ENCODE assay signal across 12 cellular contexts in the genomic region with DNA sequence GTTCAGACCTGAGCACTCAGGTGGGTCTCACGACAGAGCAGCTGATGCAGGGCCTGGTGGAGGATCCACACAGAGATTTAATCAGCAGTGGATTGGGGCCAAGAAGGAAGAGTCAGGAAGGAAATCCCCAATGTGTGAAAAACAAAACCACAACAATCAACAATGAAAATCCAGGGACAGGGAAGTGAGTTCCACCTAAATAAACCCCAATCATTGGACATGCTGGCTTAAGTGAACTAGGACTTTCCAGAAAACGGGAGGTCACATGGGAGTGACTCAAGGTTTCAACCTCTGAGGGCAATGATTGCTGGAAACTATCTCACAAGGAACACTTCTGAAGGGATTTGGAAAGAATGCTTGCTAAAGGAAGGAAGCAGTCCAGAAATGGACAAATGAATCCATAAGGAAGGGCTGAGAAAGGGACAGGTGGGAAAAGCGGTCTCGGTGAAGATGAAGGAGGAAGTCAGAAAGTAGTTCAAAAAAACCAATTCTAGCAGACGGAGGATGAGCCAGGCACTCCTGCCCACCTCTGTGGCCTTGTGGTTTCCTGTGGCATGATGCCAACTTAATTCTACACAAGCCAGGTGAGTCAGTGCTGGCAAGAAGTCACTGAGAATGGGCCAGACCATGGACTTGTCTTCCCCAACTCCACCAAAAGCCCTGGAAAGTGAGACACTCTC. TPM values are rescaled to one million over a fixed set of nuclear protein-coding genes. Genes with fewer than 3 reads are reported as not detected.
DNase-seq lines count a peak whose midpoint lies in the region; ATAC-seq, FAIRE-seq and TF ChIP-seq lines count a peak whose summit lies in the region.
"Had no signal": no experiment of that assay in that cellular context is flagged by ENCODE, and none has a peak within 500 bp of the region (broad histone marks: within the 10 kb centered on the region; RNA-seq: fewer than 3 reads in every experiment).

No MANE protein-coding gene starts in this region.

- H3K36me3 ChIP-seq in CD8-positive, alpha-beta memory T cell (ENCODE audit: insufficient read depth, low read length): no peaks in the 10 kb centered on the region
- H3K36me3 ChIP-seq in MM.1S (replicated peaks; ENCODE audit: insufficient read depth, low read length) (no peaks in the 10 kb centered on the region), HepG2 (replicated peaks in 1 of 2; ENCODE audit: control insufficient read depth in 1 of 2, insufficient read depth in 2 of 2, low read length in 2 of 2) (no peaks in the 10 kb centered on the region)

- no peaks in the 10 kb centered on the region for H3K79me2 ChIP-seq in MM.1S (ENCODE audit: low read length)
- no peaks in the 10 kb centered on the region for H3K79me2 ChIP-seq in HepG2 (ENCODE audit: insufficient read depth, low read length)

- FAIRE-seq in HepG2 (lab: Jason Lieb, UNC): no peak
- FAIRE-seq: D721Med had no signal

- H3K9ac ChIP-seq in MM.1S (ENCODE audit: low read length) (no peak overlapping the region), HepG2 (ENCODE audit: insufficient read depth, low read depth, low read length) (no peak overlapping the region)

- TF ChIP-seq EP300 in HepG2 (IDR thresholded peaks at IDR 0.05; ENCODE audit: low read depth in 2 of 2, low read length in 2 of 2): no peak
- no peak for TF ChIP-seq EP300 in HepG2 (CRISPR knock-in tag; IDR thresholded peaks at IDR 0.05; ENCODE audit: borderline replicate concordance)

- peak overlapping the region in 1 of 7 donors; percentile 28 for H3K4me3 Mint-ChIP-seq in CD8-positive, alpha-beta memory T cell

- DNase-seq in CD8-positive, alpha-beta memory T cell: peak in 4 of 5 donors; percentile 5 to 50 (median 14)
- DNase-seq in MM.1S (peak; percentile 86), HepG2 (ENCODE audit: low spot score) (no peak), NOMO-1 (lab: John Stamatoyannopoulos, UW; ENCODE audit: unreplicated experiment in 2 of 2) (no peak), SHP77 (lab: John Stamatoyannopoulos, UW) (no peak)
- DNase-seq in activated effector memory CD4-positive, alpha-beta T cell treated with Interleukin-2 at 50 U/mL for 16 hours: peak; percentile 33
- DNase-seq: foreskin melanocyte, H7, NCI-H187 treated with DMSO at 0.1 percent for 48 hours had no signal

- intact Hi-C loops in HepG2 (cut with micrococcal nuclease; ENCODE audit: unreplicated experiment): no loop called here

- WGBS in HepG2 (ENCODE audit: low lambda C conversion rate): 40% methylated on average over 5 of the region's 5 CpGs

- H3K36me3 Mint-ChIP-seq in CD8-positive, alpha-beta memory T cell: no peaks in the 10 kb centered on the region

- POLR2A ChIA-PET in CD8-positive, alpha-beta memory T cell (lab: Charles Lee): no interaction called here
- POLR2A ChIA-PET in HepG2 (lab: Yijun Ruan, JAX): no interaction called here

- peaks cover 12% of the 10 kb centered on the region for H3K4me1 ChIP-seq in CD8-positive, alpha-beta memory T cell (ENCODE audit: insufficient read depth, low read length)
- H3K4me1 ChIP-seq in MM.1S (ENCODE audit: low read length) (peaks cover 16% of the 10 kb centered on the region), HepG2 (ENCODE audit: insufficient read depth, low read length) (no peaks in the 10 kb centered on the region)

- no peaks in the 10 kb centered on the region for H3F3A ChIP-seq in MM.1S (ENCODE audit: insufficient read depth, low read length)

- no peaks in the 10 kb centered on the region for H3K27me3 ChIP-seq in CD8-positive, alpha-beta memory T cell (ENCODE audit: insufficient read depth, low read length, poor library complexity, severe bottlenecking)
- H3K27me3 ChIP-seq in MM.1S (replicated peaks; ENCODE audit: insufficient read depth, low read length) (no peaks in the 10 kb centered on the region), HepG2 (ENCODE audit: control insufficient read depth in 1 of 2, insufficient read depth in 2 of 2, low read length in 2 of 2) (peaks cover 0 to 9% of the 10 kb centered on the region in 2 experiments; a peak in 1 of 5 replicates)

- no peak overlapping the region for H3K27ac ChIP-seq in CD8-positive, alpha-beta memory T cell (ENCODE audit: low read depth, low read length)
- H3K27ac ChIP-seq in MM.1S (ENCODE audit: low read length) (no peak overlapping the region), HepG2 (ENCODE audit: extremely low read length, insufficient read depth, low read length) (no peak overlapping the region)

- peaks cover 0 to 8% (median 0%) of the 10 kb centered on the region in 5 donors for H3K9me3 Mint-ChIP-seq in CD8-positive, alpha-beta memory T cell

- H3K4me2 ChIP-seq in MM.1S (ENCODE audit: low read depth, low read length): peak overlapping the region; percentile 73
- no peak overlapping the region for H3K4me2 ChIP-seq in HepG2 (ENCODE audit: low read depth, low read length)

- ATAC-seq in HepG2 (no peak), HG03439 (IDR thresholded peaks at IDR 0.05; ENCODE audit: unreplicated experiment) (no peak), GM21717 (IDR thresholded peaks at IDR 0.05; ENCODE audit: unreplicated experiment) (no peak)

- CTCF ChIA-PET in CD8-positive, alpha-beta memory T cell (lab: Charles Lee): interaction anchor here (1.3 kb wide), 1 partner anchor 11 kb away, joined by 4 read pairs; no protein-coding TSS in a partner anchor
- CTCF ChIA-PET in HepG2 (lab: Yijun Ruan, JAX; ENCODE audit: low intra/inter-chr PET ratio, low total read pairs): no interaction called here

- peaks cover 11 to 15% (median 13%) of the 10 kb centered on the region in 3 donors for H3K4me1 Mint-ChIP-seq in CD8-positive, alpha-beta memory T cell

- TF ChIP-seq CTCF in MM.1S (IDR thresholded peaks at IDR 0.05; ENCODE audit: low read length) (no peak), HepG2 (CRISPR knock-in tag; IDR thresholded peaks at IDR 0.05) (no peak)

- BruUV-seq in HepG2 (replicated peaks; lab: Mats Ljungman, UMichigan): no TSS peak

- peaks cover 17 to 18% of the 10 kb centered on the region in 2 donors for H3K27me3 Mint-ChIP-seq in CD8-positive, alpha-beta memory T cell

- in situ Hi-C loops in HepG2 (cut with HindIII; ENCODE audit: extremely low pct_ligation_motif_present, low pct_unique_long_range_greater_than_20kb): no loop called here

- H4K20me1 ChIP-seq in MM.1S (ENCODE audit: insufficient read depth, low read length) (no peaks in the 10 kb centered on the region), HepG2 (ENCODE audit: insufficient read depth, low read length) (no peaks in the 10 kb centered on the region)

- no peak overlapping the region for H3K27ac Mint-ChIP-seq in CD8-positive, alpha-beta memory T cell

- no peak overlapping the region for H2AFZ ChIP-seq in MM.1S (ENCODE audit: low read length)
- H2AFZ ChIP-seq in HepG2 (ENCODE audit: low read length): no peak overlapping the region

- no peaks in the 10 kb centered on the region for H3K9me3 ChIP-seq in CD8-positive, alpha-beta memory T cell (ENCODE audit: low read length)
- H3K9me3 ChIP-seq in MM.1S (replicated peaks; ENCODE audit: insufficient read depth, low read length): no peaks in the 10 kb centered on the region
- no peaks in the 10 kb centered on the region for H3K9me3 ChIP-seq in HepG2 (ENCODE audit: low read length)

- TF ChIP-seq RAD21 in HepG2 (CRISPR knock-in tag; IDR thresholded peaks at IDR 0.05): no peak

- no peak overlapping the region for H3K4me3 ChIP-seq in CD8-positive, alpha-beta memory T cell (ENCODE audit: low read length)
- 0 out of 2 replicates have a peak overlapping the region, but pooled peaks have one; percentile 1 for H3K4me3 ChIP-seq in MM.1S (ENCODE audit: low read length)
- no peak overlapping the region for H3K4me3 ChIP-seq in HepG2 (replicated peaks in 1 of 3; ENCODE audit: insufficient read depth in 1 of 3, low read depth in 2 of 3, low read length in 3 of 3)

- no peaks in the 10 kb centered on the region for H3K9me2 ChIP-seq in MM.1S (replicated peaks; ENCODE audit: insufficient read depth, low read length)

- TF ChIP-seq POLR2A in HepG2 (IDR thresholded peaks at IDR 0.05; ENCODE audit: insufficient read depth in 1 of 2, low read depth in 2 of 2, low read length in 2 of 2): no peak

TF ChIP-seq in HepG2, 621 proteins besides CTCF, POLR2A, EP300 and RAD21:
- TF ChIP-seq NR1H2 (CRISPR knock-in tag; IDR thresholded peaks at IDR 0.05; ENCODE audit: borderline replicate concordance, low read depth): no peak
- TF ChIP-seq LCORL (IDR thresholded peaks at IDR 0.05): peak; percentile 28; the same call in 1 of the 2 replicates
- TF ChIP-seq LCORL (CRISPR knock-in tag; IDR thresholded peaks at IDR 0.05): no peak
TF ChIP-seq in HepG2: peak in this region for 1.

RNA-seq across cellular contexts. Expression of a gene that starts 15.4 kb away (rescaled TPM):
- total RNA-seq in CD8-positive, alpha-beta memory T cell: not detected
- polyA plus RNA-seq in CD8-positive, alpha-beta memory T cell: not detected
- total RNA-seq in HepG2 (2016; rRNA removed; fragmentation: Illumina TruSeq; extraction: Trizol): not detected in 2 replicates
- total RNA-seq in HepG2 (2016; cell fraction: cytosol; rRNA removed; fragmentation: Illumina TruSeq; extraction: Trizol; ENCODE audit: low read depth): not detected in 2 replicates
- total RNA-seq in HepG2 (2016; cell fraction: insoluble cytoplasmic fraction; rRNA removed; fragmentation: Illumina TruSeq; extraction: Trizol): not detected in 2 replicates
- not detected in 2 replicates for total RNA-seq in HepG2 (2016; cell fraction: membrane; rRNA removed; fragmentation: Illumina TruSeq; extraction: Trizol)
- not detected in 2 replicates for total RNA-seq in HepG2 (2016; cell fraction: nucleus; rRNA removed; fragmentation: Illumina TruSeq; extraction: Trizol)
- not detected in 2 replicates for polyA plus RNA-seq in HepG2 (2011; rRNA removed)
- polyA plus RNA-seq in HepG2 (2011; cell fraction: cytosol; rRNA removed): not detected in 2 replicates
- not detected in 2 replicates for polyA plus RNA-seq in HepG2 (2011; cell fraction: nucleus; rRNA removed)
- not detected in 2 replicates for polyA plus RNA-seq in HepG2 (2012)
- not detected in 2 replicates for polyA plus RNA-seq in HepG2 (2016; cell fraction: cytosol; fragmentation: Illumina TruSeq; extraction: Trizol; ENCODE audit: low read depth)
- polyA plus RNA-seq in HepG2 (2016; cell fraction: insoluble cytoplasmic fraction; fragmentation: Illumina TruSeq; extraction: Trizol; ENCODE audit: low read depth): not detected in 2 replicates
- polyA plus RNA-seq in HepG2 (2016; cell fraction: membrane; fragmentation: Illumina TruSeq; extraction: Trizol; ENCODE audit: low read depth): not detected in 2 replicates
- not detected in 2 replicates for polyA plus RNA-seq in HepG2 (2016; cell fraction: nucleus; fragmentation: Illumina TruSeq; extraction: Trizol; ENCODE audit: insufficient read depth, low read depth)
- polyA minus RNA-seq in HepG2 (2011; rRNA and poly(A)+ RNA removed; ENCODE audit: low replicate concordance): 0.19 TPM in 1 of 2 replicates, not detected in the other
- not detected in 2 replicates for polyA minus RNA-seq in HepG2 (2011; cell fraction: cytosol; rRNA and poly(A)+ RNA removed)
- not detected in 2 replicates for polyA minus RNA-seq in HepG2 (2011; cell fraction: nucleus; rRNA and poly(A)+ RNA removed)

Comparison
In these comparisons a context has a peak if more than half of its experiments do, and no peak if none do; other contexts are left out.
1. DNase-seq: peak in CD8-positive, alpha-beta memory T cell (4 of 5), MM.1S (single experiment) and activated effector memory CD4-positive, alpha-beta T cell treated with Interleukin-2 at 50 U/mL for 16 hours (single experiment); none in HepG2 (single experiment), NOMO-1 (0 of 2) and SHP77 (0 of 2).